Comparison of ENCODE assay signal across 8 cellular contexts in genomic region chr14:50116986-50117385, GRCh38. TPM values are rescaled to one million over a fixed set of nuclear protein-coding genes. Genes with fewer than 3 reads are reported as not detected.
DNase-seq lines count a peak whose midpoint lies in the region; ATAC-seq and FAIRE-seq lines count a peak whose summit lies in the region.

No MANE protein-coding gene starts in this region.

- H3K27ac Mint-ChIP-seq in activated CD4-positive, alpha-beta memory T cell treated with anti-CD3 and anti-CD28 coated beads for 36 hours, result peak overlapping the region; percentile 95

- H3K4me1 Mint-ChIP-seq in activated CD4-positive, alpha-beta memory T cell treated with anti-CD3 and anti-CD28 coated beads for 36 hours (ENCODE audit: low read depth), result peaks cover 31% of the 10 kb centered on the region

- peaks cover 13 to 35% (median 24%) of the 10 kb centered on the region in 5 donors for H3K36me3 ChIP-seq in subcutaneous abdominal adipose tissue (ENCODE audit: control insufficient read depth in 5 of 5, insufficient read depth in 5 of 5, low read length in 5 of 5)

- DNase-seq in NCI-H2171 treated with DMSO at 0.1 percent for 48 hours (lab: John Stamatoyannopoulos, UW) (peak; percentile 49), NCI-H2171 (lab: John Stamatoyannopoulos, UW) (no peak), ecto neural progenitor cell (ENCODE audit: low spot score) (no peak), urothelium cell line (ENCODE audit: low spot score) (no peak)
- DNase-seq in activated CD4-positive, alpha-beta memory T cell treated with anti-CD3 and anti-CD28 coated beads for 36 hours, result no peak

- CTCF ChIA-PET in activated CD4-positive, alpha-beta memory T cell treated with anti-CD3 and anti-CD28 coated beads for 36 hours (lab: Charles Lee), result interaction anchor here (1.1 to 4.2 kb wide), 8 partner anchors 12 to 264 kb away, joined by 3 to 37 read pairs (median 6); partner anchors contain the start of gene NEMF

- H3K9me3 Mint-ChIP-seq in activated CD4-positive, alpha-beta memory T cell treated with anti-CD3 and anti-CD28 coated beads for 36 hours, result no peaks in the 10 kb centered on the region

- peaks cover 28% of the 10 kb centered on the region for H3K36me3 Mint-ChIP-seq in activated CD4-positive, alpha-beta memory T cell treated with anti-CD3 and anti-CD28 coated beads for 36 hours

- intact Hi-C loops in activated CD4-positive, alpha-beta memory T cell treated with anti-CD3 and anti-CD28 coated beads for 36 hours (cut with micrococcal nuclease), result loop anchor here (1.0 to 5.0 kb wide), 10 partner anchors 113 to 531 kb away; partner anchors contain the start of genes DMAC2L, DNAAF2, KLHDC2 and L2HGDH

- peaks cover 3 to 18% (median 16%) of the 10 kb centered on the region in 5 donors for H3K4me1 ChIP-seq in subcutaneous abdominal adipose tissue (ENCODE audit: control insufficient read depth in 5 of 5, insufficient read depth in 5 of 5, low read length in 5 of 5)

- H3K4me3 ChIP-seq in subcutaneous abdominal adipose tissue (ENCODE audit: low read depth in 1 of 5, low read length in 5 of 5), result peak overlapping the region; percentile 64 to 96 (median 95)

- POLR2A ChIA-PET in activated CD4-positive, alpha-beta memory T cell treated with anti-CD3 and anti-CD28 coated beads for 36 hours (lab: Charles Lee), result interaction anchor here (0.7 to 2.0 kb wide), 14 partner anchors 9 to 497 kb away, joined by 3 to 10 read pairs (median 5); partner anchors contain the start of genes DMAC2L, L2HGDH, MGAT2 and NEMF

- peak overlapping the region; percentile 98 for H3K4me3 Mint-ChIP-seq in activated CD4-positive, alpha-beta memory T cell treated with anti-CD3 and anti-CD28 coated beads for 36 hours

- no peaks in the 10 kb centered on the region for H3K27me3 Mint-ChIP-seq in activated CD4-positive, alpha-beta memory T cell treated with anti-CD3 and anti-CD28 coated beads for 36 hours

- H3K9me3 ChIP-seq in subcutaneous abdominal adipose tissue (ENCODE audit: control insufficient read depth in 5 of 5, low read length in 5 of 5), result no peaks in the 10 kb centered on the region

- peak overlapping the region; percentile 90 for H3K27ac ChIP-seq in subcutaneous abdominal adipose tissue (ENCODE audit: low read depth, low read length)

- peak; percentile 69 for FAIRE-seq in islet of Langerhans (lab: Jason Lieb, UNC)
- FAIRE-seq in urothelium cell line (lab: Jason Lieb, UNC), result no peak

- H3K9ac ChIP-seq in subcutaneous abdominal adipose tissue (ENCODE audit: low read length in 5 of 5), result peak overlapping the region; percentile 63 to 90 (median 85)

- no peaks in the 10 kb centered on the region for H3K27me3 ChIP-seq in subcutaneous abdominal adipose tissue (ENCODE audit: control insufficient read depth in 5 of 5, insufficient read depth in 4 of 5, low read length in 5 of 5)

- ATAC-seq in HG03039 (IDR thresholded peaks at IDR 0.05; ENCODE audit: unreplicated experiment), result no peak

RNA-seq across cellular contexts. Expression of gene VCPKMT, which starts 0.6 kb away (rescaled TPM):
- 10 to 100 TPM in 1 of 2 experiments, 1 to 10 TPM in 1; 7.7 to 10.1 TPM for total RNA-seq in activated CD4-positive, alpha-beta memory T cell treated with anti-CD3 and anti-CD28 coated beads for 36 hours
